ENCODE assay signal across 33 cellular contexts in the genomic region with DNA sequence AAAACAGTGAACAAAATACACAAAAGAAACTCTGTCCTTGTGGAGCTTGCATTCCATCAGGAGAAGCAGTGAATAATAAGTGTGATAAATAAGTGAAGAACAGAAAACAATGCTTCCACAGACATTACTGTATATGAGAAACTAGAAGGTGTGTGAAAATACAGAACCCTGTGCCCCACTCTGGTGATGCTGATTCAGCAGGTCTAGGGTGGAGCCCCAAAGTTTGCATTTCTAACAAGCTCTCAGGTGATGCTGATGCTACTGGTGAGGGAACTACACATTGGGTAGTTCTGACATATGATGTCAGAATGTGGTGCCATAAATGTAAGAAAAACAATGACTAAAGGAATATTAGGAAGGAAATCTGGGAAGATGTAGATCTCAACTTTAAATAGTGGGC.
"Had no signal": no experiment of that assay in that cellular context is flagged by ENCODE, and none has a peak within 500 bp of the region (broad histone marks: within the 10 kb centered on the region; RNA-seq: fewer than 3 reads in every experiment).

No MANE protein-coding gene starts in this region.

- H3K4me1 ChIP-seq: adrenal gland had no signal

- H3K36me3 ChIP-seq: adrenal gland, cardiac muscle cell had no signal

- DNase-seq: activated B cell treated with CpG ODN at 0.5 μM for 24 hours; activated CD4-positive, alpha-beta memory T cell treated with anti-CD3 and anti-CD28 coated beads for 36 hours; activated CD4-positive, alpha-beta T cell treated with anti-CD3 and anti-CD28 coated beads for 4 hours; activated CD4-positive, alpha-beta T cell treated with anti-CD3 and anti-CD28 coated beads, Interleukin-2, amount 10 ng/mL, durations not matched to agents 24 days and 14 days; activated CD4-positive, alpha-beta T cell treated with anti-CD3 and anti-CD28 coated beads, Interleukin-2, amount 50 U/mL, for 1 hour; activated CD4-positive, alpha-beta T cell treated with anti-CD3 and anti-CD28 coated beads, Interleukin-2, amount 50 U/mL, for 4 hours; activated CD4-positive, CD25-positive, alpha-beta regulatory T cell treated with anti-CD3 and anti-CD28 coated beads, Interleukin-2, amount 50 U/mL, for 72 hours; activated CD8-positive, alpha-beta memory T cell treated with anti-CD3 and anti-CD28 coated beads, Interleukin-2, amount 50 U/mL, for 4 hours; activated CD8-positive, alpha-beta T cell treated with anti-CD3 and anti-CD28 coated beads for 36 hours; activated effector memory CD4-positive, alpha-beta T cell treated with anti-CD3 and anti-CD28 coated beads, Interleukin-2, amount 50 U/mL, for 16 hours; activated gamma-delta T cell treated with Interleukin-2 at 50 U/mL for 16 hours; activated naive CD4-positive, alpha-beta T cell; activated naive CD4-positive, alpha-beta T cell treated with anti-CD3 and anti-CD28 coated beads for 36 hours; activated naive CD4-positive, alpha-beta T cell treated with anti-CD3 and anti-CD28 coated beads, Interleukin-2, amount 50 U/mL, for 16 hours; activated naive CD8-positive, alpha-beta T cell treated with anti-CD3 and anti-CD28 coated beads for 36 hours; activated T-cell treated with anti-CD3 and anti-CD28 coated beads for 4 hours; activated T-cell treated with anti-CD3 and anti-CD28 coated beads, Interleukin-2, amount 50 U/mL, for 1 hour; activated T-cell treated with anti-CD3 and anti-CD28 coated beads, Interleukin-2, amount 50 U/mL, for 4 hours; activated T-cell treated with anti-CD3 and anti-CD28 coated beads, Interleukin-2, amount 50 U/mL, for 72 hours; adrenal gland; amniotic stem cell; aorta; caudate nucleus; cerebellar nuclear complex; T-helper 1 cell; T-helper 2 cell; T-helper 9 cell had no signal

- H3K27ac ChIP-seq: adrenal gland, cardiac muscle cell, VCaP had no signal

- H3K9me3 ChIP-seq: adrenal gland had no signal

- H3K27me3 ChIP-seq: adrenal gland, cardiac muscle cell had no signal

- FAIRE-seq: bronchial epithelial cell, TTC549 had no signal

- ATAC-seq: activated CD8-positive, alpha-beta T cell treated with anti-CD3 and anti-CD28 coated beads for 36 hours; activated naive CD4-positive, alpha-beta T cell treated with anti-CD3 and anti-CD28 coated beads, Interleukin-2, amount 50 U/mL, for 72 hours; activated T-cell treated with anti-CD3 and anti-CD28 coated beads, Interleukin-2, amount 50 U/mL, for 4 hours; activated T-cell treated with anti-CD3 and anti-CD28 coated beads, Interleukin-2, amount 50 U/mL, for 72 hours; activated T-helper 17 cell treated with anti-CD3 and anti-CD28 coated beads, Interleukin-2, amount 50 U/mL, for 72 hours had no signal

- H3K4me3 ChIP-seq: adrenal gland, cardiac muscle cell had no signal
